13 cellular contexts compared by ENCODE assay signal in genomic region chr2:215432759-215433594, GRCh38. TPM values are rescaled to one million over a fixed set of nuclear protein-coding genes. Genes with fewer than 3 reads are reported as not detected.
DNase-seq lines count a peak whose midpoint lies in the region; TF ChIP-seq lines count a peak whose summit lies in the region.
"Had no signal": no experiment of that assay in that cellular context is flagged by ENCODE, and none has a peak within 500 bp of the region (broad histone marks: within the 10 kb centered on the region; RNA-seq: fewer than 3 reads in every experiment).

No MANE protein-coding gene starts in this region.

- H3K36me3 ChIP-seq in SJSA1 (peaks cover 74% of the 10 kb centered on the region), mesenchymal stem cell (ENCODE audit: control insufficient read depth in 1 of 2, insufficient read depth in 2 of 2, low read depth in 1 of 2, low read length in 2 of 2) (peaks cover 9 to 73% of the 10 kb centered on the region in 2 experiments)
- H3K36me3 ChIP-seq: pancreas had no signal

- no peak overlapping the region for H3K14ac ChIP-seq in mesenchymal stem cell (ENCODE audit: low read length in 2 of 2)

- H3K4me1 ChIP-seq in SJSA1 (replicated peaks) (peaks cover 48% of the 10 kb centered on the region), mesenchymal stem cell (ENCODE audit: control insufficient read depth, insufficient read depth, low read depth, low read length) (peaks cover 4% of the 10 kb centered on the region)
- H3K4me1 ChIP-seq: pancreas had no signal

- no peak overlapping the region for H2BK120ac ChIP-seq in mesenchymal stem cell (ENCODE audit: low read depth, low read length)

- H3K23ac ChIP-seq in mesenchymal stem cell (ENCODE audit: low read length in 2 of 2), result no peak overlapping the region

- peak overlapping the region; percentile 90 for H3K27ac ChIP-seq in SJSA1
- H3K27ac ChIP-seq in mesenchymal stem cell (ENCODE audit: low read length, poor library complexity, severe bottlenecking), result peak overlapping the region; percentile 94
- H3K27ac ChIP-seq: pancreas had no signal

- H3K79me1 ChIP-seq in mesenchymal stem cell (replicated peaks; ENCODE audit: low read length, poor library complexity, severe bottlenecking), result no peaks in the 10 kb centered on the region

- H4K8ac ChIP-seq in mesenchymal stem cell (ENCODE audit: low read length), result no peak overlapping the region

- no peak overlapping the region for H4K91ac ChIP-seq in mesenchymal stem cell (ENCODE audit: low read length)

- TF ChIP-seq CTCF in endothelial cell (IDR thresholded peaks at IDR 0.05; ENCODE audit: unreplicated experiment) (no peak), type B pancreatic cell (conservative IDR thresholded peaks at IDR 0.05) (no peak)

- peak overlapping the region; percentile 99 for H3K9ac ChIP-seq in mesenchymal stem cell (ENCODE audit: low read length)

- H3K27me3 Mint-ChIP-seq in endothelial cell (ENCODE audit: unreplicated experiment) (peaks cover 9% of the 10 kb centered on the region), type B pancreatic cell (peaks cover 23% of the 10 kb centered on the region)

- H2BK5ac ChIP-seq in mesenchymal stem cell (ENCODE audit: low read depth, low read length, poor library complexity, severe bottlenecking), result no peak overlapping the region

- 78% methylated on average over 8 of the region's 8 CpGs for WGBS in mesenchymal stem cell

- H2AK5ac ChIP-seq in mesenchymal stem cell (ENCODE audit: low read length, severe bottlenecking), result peak overlapping the region; percentile 74

- no peaks in the 10 kb centered on the region for H3K9me3 ChIP-seq in SJSA1 (replicated peaks)
- H3K9me3 ChIP-seq in mesenchymal stem cell (ENCODE audit: control insufficient read depth, low read length), result no peaks in the 10 kb centered on the region
- H3K9me3 ChIP-seq: pancreas had no signal

- H3K4me3 ChIP-seq in SJSA1 (peak overlapping the region; percentile 5; the same call in 1 of the 2 replicates), mesenchymal stem cell (ENCODE audit: insufficient read depth in 1 of 2, low read depth in 1 of 2, low read length in 2 of 2) (peak overlapping the region; percentile 43 to 91)
- H3K4me3 ChIP-seq: pancreas had no signal

- peak overlapping the region; percentile 72 for H3K4me2 ChIP-seq in mesenchymal stem cell (ENCODE audit: low read length, poor library complexity, severe bottlenecking)

- H2AFZ ChIP-seq in mesenchymal stem cell (ENCODE audit: low read depth, low read length), result no peak overlapping the region

- H3K27ac Mint-ChIP-seq in endothelial cell (ENCODE audit: unreplicated experiment) (peak overlapping the region; percentile 42), type B pancreatic cell (peak overlapping the region; percentile 38)

- H3K36me3 Mint-ChIP-seq in endothelial cell (ENCODE audit: low read depth, unreplicated experiment) (peaks cover 48% of the 10 kb centered on the region), type B pancreatic cell (peaks cover 33% of the 10 kb centered on the region)

- no peak overlapping the region for H2BK15ac ChIP-seq in mesenchymal stem cell (ENCODE audit: low read depth, poor library complexity, severe bottlenecking)

- H2BK12ac ChIP-seq in mesenchymal stem cell (ENCODE audit: low read length in 2 of 2), result peak overlapping the region in 1 of 2 experiments; percentile 45

- H3K4me1 Mint-ChIP-seq in endothelial cell (ENCODE audit: unreplicated experiment) (peaks cover 49% of the 10 kb centered on the region), type B pancreatic cell (ENCODE audit: unreplicated experiment) (peaks cover 36% of the 10 kb centered on the region)

- no peak overlapping the region for H3K18ac ChIP-seq in mesenchymal stem cell (ENCODE audit: low read depth in 1 of 2, low read length in 2 of 2)

- DNase-seq in SJSA1 (ENCODE audit: low read depth in 1 of 2, low spot score in 2 of 2), result peak in 1 of 2 experiments; percentile 3
- no peak for DNase-seq in endothelial cell (ENCODE audit: low spot score)
- no peak for DNase-seq in mesenchymal stem cell
- DNase-seq in type B pancreatic cell (ENCODE audit: extremely low spot score, unreplicated experiment), result no peak
- DNase-seq in NOMO-1 treated with DMSO at 0.1 percent for 48 hours (lab: John Stamatoyannopoulos, UW; ENCODE audit: unreplicated experiment), result no peak
- no peak for DNase-seq in inferior parietal cortex (ENCODE audit: extremely low spot score)
- no peak for DNase-seq in glomerular visceral epithelial cell (ENCODE audit: extremely low spot score)
- no peak for DNase-seq in DMS 273 (lab: John Stamatoyannopoulos, UW; ENCODE audit: unreplicated experiment)
- DNase-seq: activated CD8-positive, alpha-beta memory T cell treated with anti-CD3 and anti-CD28 coated beads, Interleukin-2, amount 50 U/mL, for 48 hours; left colon; NCI-H1105 treated with DMSO at 0.1 percent for 48 hours; NCI-H524 treated with DMSO at 0.1 percent for 48 hours; pancreas had no signal

- no peaks in the 10 kb centered on the region for H3K27me3 ChIP-seq in SJSA1 (replicated peaks)
- no peaks in the 10 kb centered on the region for H3K27me3 ChIP-seq in mesenchymal stem cell (ENCODE audit: control insufficient read depth in 1 of 2, insufficient read depth in 1 of 2, low read length in 2 of 2)
- H3K27me3 ChIP-seq: pancreas had no signal

- H3K4ac ChIP-seq in mesenchymal stem cell (ENCODE audit: low read depth in 1 of 2, low read length in 2 of 2), result no peak overlapping the region

- H3K4me3 Mint-ChIP-seq in endothelial cell (ENCODE audit: unreplicated experiment) (peak overlapping the region; percentile 98), type B pancreatic cell (peak overlapping the region; percentile 88)

- H3K9me3 Mint-ChIP-seq in endothelial cell (ENCODE audit: unreplicated experiment) (no peaks in the 10 kb centered on the region), type B pancreatic cell (peaks cover 6% of the 10 kb centered on the region)

RNA-seq across cellular contexts. Expression of gene FN1, which starts 2.9 kb away (rescaled TPM):
- 498 and 887 TPM in 2 replicates for total RNA-seq in SJSA1 (2014; rRNA removed; shearing (Covaris generic))
- total RNA-seq in endothelial cell (ENCODE audit: unreplicated experiment), result 1,159 TPM
- polyA plus RNA-seq in mesenchymal stem cell (2013, experiment 1 of 2), result 1,493 TPM
- 1,327 TPM for polyA plus RNA-seq in mesenchymal stem cell (2013, experiment 2 of 2)
- 499 and 902 TPM in 2 replicates for total RNA-seq in type B pancreatic cell (ENCODE audit: low replicate concordance)
